15 cellular contexts compared by ENCODE assay signal in the genomic region with DNA sequence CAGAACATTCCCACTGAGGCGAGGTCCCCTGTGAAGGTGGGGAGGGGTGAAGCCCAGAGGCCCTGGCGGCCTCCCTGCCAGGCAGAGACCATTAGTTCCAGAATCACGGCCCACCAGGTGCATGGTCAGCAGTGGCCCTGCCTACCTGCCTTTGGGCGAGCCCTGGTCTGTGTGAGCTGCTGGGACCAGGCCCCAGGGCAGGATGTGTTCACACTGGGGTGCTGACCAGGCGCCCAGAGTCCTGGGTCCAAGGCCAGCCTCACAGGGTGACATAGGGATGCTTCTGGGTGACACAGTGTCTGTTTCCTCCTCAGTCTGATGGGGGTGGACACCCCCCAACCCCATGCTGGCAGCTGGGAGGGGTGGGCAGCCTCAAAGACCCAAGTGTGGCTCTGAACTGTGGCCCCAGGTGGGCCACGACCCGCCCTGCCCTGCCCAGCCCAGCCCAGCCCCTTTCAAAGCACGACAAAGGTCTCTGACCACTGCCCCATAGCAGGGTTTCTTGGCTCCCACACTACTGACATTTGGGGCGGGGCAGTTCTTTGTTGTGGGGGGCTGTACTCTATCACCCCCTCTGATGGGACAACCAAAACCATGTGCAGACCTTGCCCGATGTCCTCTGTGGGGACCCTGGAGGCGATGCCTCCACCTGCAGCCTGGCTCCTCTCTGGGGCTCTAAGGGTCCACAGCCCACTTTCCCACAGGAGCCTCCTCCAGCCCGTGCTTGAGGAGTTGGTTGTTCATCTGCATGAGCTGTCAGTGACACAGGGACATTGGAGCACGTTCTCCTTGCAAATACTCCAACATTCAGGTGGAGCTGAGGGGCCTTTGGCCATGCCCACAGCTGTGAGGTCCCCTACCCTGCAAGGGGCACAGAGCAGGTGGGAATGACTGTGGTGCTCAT. TPM values are rescaled to one million over a fixed set of nuclear protein-coding genes. Genes with fewer than 3 reads are reported as not detected.
DNase-seq lines count a peak whose midpoint lies in the region; ATAC-seq and TF ChIP-seq lines count a peak whose summit lies in the region.
"Had no signal": no experiment of that assay in that cellular context is flagged by ENCODE, and none has a peak within 500 bp of the region (broad histone marks: within the 10 kb centered on the region; RNA-seq: fewer than 3 reads in every experiment).

No MANE protein-coding gene starts in this region.

- no peaks in the 10 kb centered on the region for H3K36me3 ChIP-seq in WERI-Rb-1
- no peaks in the 10 kb centered on the region for H3K36me3 ChIP-seq in colonic mucosa
- H3K36me3 ChIP-seq in lower lobe of right lung = no peaks in the 10 kb centered on the region
- H3K36me3 ChIP-seq in spleen = no peaks in the 10 kb centered on the region
- H3K36me3 ChIP-seq in OCI-LY7 (ENCODE audit: insufficient read depth, low read length) = no peaks in the 10 kb centered on the region
- H3K36me3 ChIP-seq: MG63, neutrophil had no signal

- BruUV-seq in OCI-LY7 (replicated peaks; lab: Mats Ljungman, UMichigan) = no TSS peak

- no peaks in the 10 kb centered on the region for H3K9me3 ChIP-seq in WERI-Rb-1 (ENCODE audit: severe bottlenecking)
- no peaks in the 10 kb centered on the region for H3K9me3 ChIP-seq in colonic mucosa
- H3K9me3 ChIP-seq in lower lobe of right lung = no peaks in the 10 kb centered on the region
- no peaks in the 10 kb centered on the region for H3K9me3 ChIP-seq in spleen
- H3K9me3 ChIP-seq in OCI-LY7 (ENCODE audit: low read length) = no peaks in the 10 kb centered on the region
- H3K9me3 ChIP-seq: MG63, neutrophil had no signal

- ATAC-seq in lower lobe of right lung = no peak

- CTCF ChIA-PET in OCI-LY7 (lab: Charles Lee; ENCODE audit: unreplicated experiment) = no interaction called here

- no peak overlapping the region for H3K4me2 ChIP-seq in OCI-LY7 (ENCODE audit: low read length)

- no peak overlapping the region for H3K9ac ChIP-seq in colonic mucosa (ENCODE audit: low read depth in 2 of 2, low read length in 2 of 2)

- POLR2A ChIA-PET in OCI-LY7 (lab: Charles Lee) = no interaction called here

- no peak overlapping the region for H3K4me3 ChIP-seq in WERI-Rb-1 (ENCODE audit: low read depth, low read length)
- H3K4me3 ChIP-seq in colonic mucosa = no peak overlapping the region
- H3K4me3 ChIP-seq in lower lobe of right lung = no peak overlapping the region
- no peak overlapping the region for H3K4me3 ChIP-seq in spleen
- no peak overlapping the region for H3K4me3 ChIP-seq in OCI-LY7 (ENCODE audit: low read depth, low read length, poor library complexity, severe bottlenecking)
- H3K4me3 ChIP-seq: MG63 had no signal

- no peaks in the 10 kb centered on the region for H3K4me1 ChIP-seq in colonic mucosa
- peaks cover 9% of the 10 kb centered on the region for H3K4me1 ChIP-seq in lower lobe of right lung
- peaks cover 0 to 16% (median 7%) of the 10 kb centered on the region in 6 donors for H3K4me1 ChIP-seq in spleen
- H3K4me1 ChIP-seq in OCI-LY7 (ENCODE audit: insufficient read depth, low read length, poor library complexity, severe bottlenecking) = no peaks in the 10 kb centered on the region

- DNase-seq in WERI-Rb-1 (peak; percentile 1), colonic mucosa (peak; percentile 13), lower lobe of right lung (peak; percentile 18), spleen (peak; percentile 56), NCI-H2107 (lab: John Stamatoyannopoulos, UW) (no peak), AG20443 (ENCODE audit: low spot score) (no peak), OCI-LY7 (ENCODE audit: low spot score) (no peak)
- DNase-seq: activated gamma-delta T cell; amygdala; hypothalamus; NCI-H446 treated with DMSO at 0.1 percent for 48 hours; NK-92 treated with Interleukin-12 subunit alpha and Interleukin-12 subunit beta, amount 100 ng/mL, for 24 hours; stimulated activated CD4-positive, alpha-beta T cell treated with anti-CD3 and anti-CD28 coated beads, Interleukin-2, amount 100 ng/mL, for 48 hours had no signal

- TF ChIP-seq POLR2A in spleen (IDR thresholded peaks at IDR 0.05) = no peak

- no peak overlapping the region for H2AFZ ChIP-seq in OCI-LY7 (ENCODE audit: low read length)

- H3K27ac ChIP-seq in WERI-Rb-1 (no peak overlapping the region), colonic mucosa (no peak overlapping the region), lower lobe of right lung (no peak overlapping the region), spleen (no peak overlapping the region), OCI-LY7 (ENCODE audit: low read depth, low read length, poor library complexity, severe bottlenecking) (no peak overlapping the region)
- H3K27ac ChIP-seq: neutrophil had no signal

- H3K79me2 ChIP-seq in OCI-LY7 (ENCODE audit: insufficient read depth, low read depth, low read length) = no peaks in the 10 kb centered on the region

- no peaks in the 10 kb centered on the region for H3K27me3 ChIP-seq in WERI-Rb-1 (ENCODE audit: insufficient read depth, low read depth, severe bottlenecking)
- no peaks in the 10 kb centered on the region for H3K27me3 ChIP-seq in colonic mucosa
- H3K27me3 ChIP-seq in lower lobe of right lung (ENCODE audit: low read depth) = no peaks in the 10 kb centered on the region
- H3K27me3 ChIP-seq in spleen (replicated peaks in 1 of 7) = peaks cover 0 to 31% (median 0%) of the 10 kb centered on the region in 7 donors
- H3K27me3 ChIP-seq: MG63 had no signal

- H3K9me2 ChIP-seq in OCI-LY7 (ENCODE audit: insufficient read depth, low read length) = no peaks in the 10 kb centered on the region

- TF ChIP-seq CTCF in WERI-Rb-1 (IDR thresholded peaks at IDR 0.05; ENCODE audit: low read depth, low read length) (no peak), colonic mucosa (IDR thresholded peaks at IDR 0.05) (no peak), lower lobe of right lung (IDR thresholded peaks at IDR 0.05) (no peak), spleen (IDR thresholded peaks at IDR 0.05 in 8 of 11, conservative IDR thresholded peaks at IDR 0.05 in 3 of 11) (no peak), OCI-LY7 (conservative IDR thresholded peaks at IDR 0.05; ENCODE audit: low read length) (no peak)

- WGBS in spleen, 5 donors = 61 to 88% (median 84%) methylated on average over 4 to 13 of the region's 13 CpGs

- intact Hi-C loops in colonic mucosa (cut with DNase I) = no loop called here
- intact Hi-C loops in lower lobe of right lung (cut with DNase I) = no loop called here
- intact Hi-C loops in spleen (cut with DNase I; ENCODE audit: low total_unique reads) = no loop called here
- intact Hi-C loops in OCI-LY7 (cut with micrococcal nuclease; ENCODE audit: unreplicated experiment) = no loop called here

- no peaks in the 10 kb centered on the region for H4K20me1 ChIP-seq in OCI-LY7 (ENCODE audit: insufficient read depth, low read length)

RNA-seq across cellular contexts. Expression of a gene that starts 44.8 kb away (rescaled TPM):
- total RNA-seq in colonic mucosa (10 to 100 TPM; 27.6 to 33.1 TPM), lower lobe of right lung (36.2 TPM), spleen (10 to 100 TPM; 28.9 to 43.7 (median 35.7) TPM), OCI-LY7 (2022) (31.9 and 35.3 TPM in 2 replicates)
- 10 to 100 TPM; 16.3 to 19.9 (median 19.4) TPM for polyA plus RNA-seq in spleen
- 26.6 and 35.9 TPM in 2 replicates for total RNA-seq in OCI-LY7 (2014; rRNA removed; shearing (Covaris generic))

RNA-seq across cellular contexts. Expression of a gene that starts 51.6 kb away (rescaled TPM):
- total RNA-seq in colonic mucosa = 10 to 100 TPM; 15.3 to 25.6 TPM
- 2.8 TPM for total RNA-seq in lower lobe of right lung
- 1 to 10 TPM in 1 of 7 donors, under 1 TPM in 3, not detected in 3; 0.09 to 1.3 (median 0.38) TPM for total RNA-seq in spleen
- polyA plus RNA-seq in spleen = under 1 TPM; 0.13 to 0.35 (median 0.29) TPM
- total RNA-seq in OCI-LY7 (2014; rRNA removed; shearing (Covaris generic)) = not detected in 2 replicates
- not detected in 2 replicates for total RNA-seq in OCI-LY7 (2022)

Comparison
In these comparisons a context has a peak if more than half of its experiments do, and no peak if none do; other contexts are left out.
1. DNase-seq: peak in WERI-Rb-1 (single experiment), colonic mucosa (single experiment), lower lobe of right lung (single experiment) and spleen (single experiment); none in NCI-H2107 (single experiment), AG20443 (single experiment) and OCI-LY7 (single experiment).